Comparison of ENCODE assay signal across 14 cellular contexts in genomic region chr9:72687331-72687730, GRCh38.
DNase-seq lines count a peak whose midpoint lies in the region; ATAC-seq and TF ChIP-seq lines count a peak whose summit lies in the region.
"Had no signal": no experiment of that assay in that cellular context is flagged by ENCODE, and none has a peak within 500 bp of the region (broad histone marks: within the 10 kb centered on the region; RNA-seq: fewer than 3 reads in every experiment).

No MANE protein-coding gene starts in this region.

- DNase-seq in DMS114 treated with DMSO at 0.1 percent for 48 hours (lab: John Stamatoyannopoulos, UW; ENCODE audit: unreplicated experiment): peak; percentile 7
- peak; percentile 15 for DNase-seq in RPMI7951 (ENCODE audit: low read depth)
- DNase-seq in globus pallidus (ENCODE audit: low spot score): peak; percentile 75
- DNase-seq in retina: peak; percentile 39
- DNase-seq in left lung: no peak
- DNase-seq in nucleus accumbens (lab: John Stamatoyannopoulos, UW): no peak
- DNase-seq in cerebellar nuclear complex (lab: John Stamatoyannopoulos, UW): no peak
- no peak for DNase-seq in MV-4-11 (lab: John Stamatoyannopoulos, UW)
- DNase-seq: 8988T; AML-193; CD8-positive, alpha-beta memory T cell had no signal

- no peaks in the 10 kb centered on the region for H3K27me3 ChIP-seq in left lung
- H3K27me3 ChIP-seq: BLaER1 had no signal

- no peak overlapping the region for H3K27ac ChIP-seq in left lung
- H3K27ac ChIP-seq: BLaER1 had no signal

- ATAC-seq in left lung: no peak
- ATAC-seq: GM23338 had no signal

- H3K4me3 ChIP-seq in left lung: no peak overlapping the region
- H3K4me3 ChIP-seq: BLaER1, GM23338, HAP-1 had no signal

- H3K9me3 ChIP-seq in left lung: no peaks in the 10 kb centered on the region
- H3K9me3 ChIP-seq: BLaER1, HAP-1 had no signal

- intact Hi-C loops in left lung (cut with DNase I): no loop called here

- no peaks in the 10 kb centered on the region for H3K4me1 ChIP-seq in left lung
- H3K4me1 ChIP-seq: BLaER1 had no signal

- no peaks in the 10 kb centered on the region for H3K36me3 ChIP-seq in left lung
- H3K36me3 ChIP-seq: BLaER1, HAP-1 had no signal

- no peak for TF ChIP-seq CTCF in left lung (IDR thresholded peaks at IDR 0.05)

Comparison
In these comparisons a context has a peak if more than half of its experiments do, and no peak if none do; other contexts are left out.
1. DNase-seq: peak in DMS114 treated with DMSO at 0.1 percent for 48 hours (single experiment), RPMI7951 (single experiment), globus pallidus (single experiment) and retina (single experiment); none in left lung (0 of 2), nucleus accumbens (0 of 56), cerebellar nuclear complex (0 of 2) and MV-4-11 (single experiment).